ENCODE assay signal across 1 cellular context in genomic region chr4:145404754-145405153, GRCh38.
TF ChIP-seq lines count a peak whose summit lies in the region.

No MANE protein-coding gene starts in this region.

TF ChIP-seq in GM23338, 12 proteins besides CTCF, POLR2A, EP300 and RAD21 (continued from another document):
- TF ChIP-seq ETS1 (IDR thresholded peaks at IDR 0.05) (no peak), STAT1 (IDR thresholded peaks at IDR 0.05; ENCODE audit: unreplicated experiment) (no peak)
